In genomic region chr10:120996456-120997053, GRCh38 we compare ENCODE assay signal across 23 cellular contexts.
DNase-seq lines count a peak whose midpoint lies in the region; TF ChIP-seq lines count a peak whose summit lies in the region.
"Had no signal": no experiment of that assay in that cellular context is flagged by ENCODE, and none has a peak within 500 bp of the region (broad histone marks: within the 10 kb centered on the region; RNA-seq: fewer than 3 reads in every experiment).

No MANE protein-coding gene starts in this region.

- H3K9me3 ChIP-seq in hepatocyte (ENCODE audit: low read depth) (peaks cover 9% of the 10 kb centered on the region), mucosa of stomach (ENCODE audit: control insufficient read depth, low read length) (no peaks in the 10 kb centered on the region), transverse colon (no peaks in the 10 kb centered on the region), tibial nerve (peaks cover 0 to 20% (median 0%) of the 10 kb centered on the region in 4 donors)

- peak overlapping the region; percentile 54 for H3K9ac ChIP-seq in mucosa of stomach (ENCODE audit: low read length)
- H3K9ac ChIP-seq: GM23248 had no signal

- H3K27me3 ChIP-seq in hepatocyte: no peaks in the 10 kb centered on the region
- H3K27me3 ChIP-seq in mucosa of stomach (ENCODE audit: control insufficient read depth, insufficient read depth, low read length): no peaks in the 10 kb centered on the region
- no peaks in the 10 kb centered on the region for H3K27me3 ChIP-seq in transverse colon
- H3K27me3 ChIP-seq in tibial nerve: no peaks in the 10 kb centered on the region
- H3K27me3 ChIP-seq: SJCRH30 had no signal

- TF ChIP-seq POLR2A in transverse colon (IDR thresholded peaks at IDR 0.05) (no peak), tibial nerve (IDR thresholded peaks at IDR 0.05) (no peak)

- intact Hi-C loops in transverse colon (cut with DNase I; ENCODE audit: low total_unique reads): no loop called here

- peak overlapping the region; percentile 42 for H3K4me2 ChIP-seq in hepatocyte

- H3K27ac ChIP-seq in hepatocyte (peak overlapping the region; percentile 3), transverse colon (peak overlapping the region in 2 of 4 donors; percentile 9 to 43), caudate nucleus (ENCODE audit: low read depth, low read length) (no peak overlapping the region), tibial nerve (no peak overlapping the region)
- H3K27ac ChIP-seq: GM23248, SJCRH30 had no signal

- H3K36me3 ChIP-seq in hepatocyte (replicated peaks; ENCODE audit: insufficient read depth, low read depth) (no peaks in the 10 kb centered on the region), mucosa of stomach (ENCODE audit: control insufficient read depth, insufficient read depth, low read length) (no peaks in the 10 kb centered on the region), transverse colon (no peaks in the 10 kb centered on the region), tibial nerve (no peaks in the 10 kb centered on the region)
- H3K36me3 ChIP-seq: SJCRH30 had no signal

- no peak for TF ChIP-seq EP300 in transverse colon (IDR thresholded peaks at IDR 0.05; ENCODE audit: low read depth)
- TF ChIP-seq EP300 in tibial nerve (IDR thresholded peaks at IDR 0.05): no peak

- DNase-seq in NCI-H69 (lab: John Stamatoyannopoulos, UW) (peak; percentile 19), hepatocyte (ENCODE audit: low spot score) (no peak), transverse colon (peak; percentile 28), NCI-H774 (lab: John Stamatoyannopoulos, UW) (no peak), caudate nucleus (lab: John Stamatoyannopoulos, UW) (no peak), tibial nerve (ENCODE audit: low spot score in 2 of 2) (no peak)
- DNase-seq in effector CD8-positive, alpha-beta T cell (lab: John Stamatoyannopoulos, UW): no peak
- DNase-seq: C1 segment of cervical spinal cord; CD4-positive, alpha-beta memory T cell; COR-L47; DMS53; GM23248; H7; KBM-7; NCI-H1694 treated with DMSO at 0.1 percent for 48 hours; NCI-H2081; NCI-H2171; NCI-H226; NCI-H510A; NCI-H748 treated with DMSO at 0.1 percent for 48 hours; PC-3; SJCRH30 had no signal

- H3K79me2 ChIP-seq in hepatocyte: no peaks in the 10 kb centered on the region

- H4K20me1 ChIP-seq in hepatocyte (ENCODE audit: insufficient read depth, poor library complexity, severe bottlenecking): no peaks in the 10 kb centered on the region

- no peaks in the 10 kb centered on the region for H3K9me2 ChIP-seq in hepatocyte (replicated peaks; ENCODE audit: insufficient read depth)

- in situ Hi-C loops in transverse colon (cut with MboI; ENCODE audit: low pct_ligation_motif_present in 1 of 4, low pct_unique_long_range_greater_than_20kb in 1 of 4, low sequenced_read_pairs in 3 of 4): no loop called here

- H3K4me1 ChIP-seq in hepatocyte (ENCODE audit: insufficient read depth) (peaks cover 6% of the 10 kb centered on the region), mucosa of stomach (ENCODE audit: control insufficient read depth, insufficient read depth, low read length) (peaks cover 38% of the 10 kb centered on the region), transverse colon (peaks cover 0 to 6% (median 6%) of the 10 kb centered on the region in 4 donors), tibial nerve (no peaks in the 10 kb centered on the region)
- H3K4me1 ChIP-seq: SJCRH30 had no signal

- TF ChIP-seq CTCF in hepatocyte (IDR thresholded peaks at IDR 0.05; ENCODE audit: poor library complexity): no peak
- no peak for TF ChIP-seq CTCF in transverse colon (IDR thresholded peaks at IDR 0.05)
- no peak for TF ChIP-seq CTCF in tibial nerve (IDR thresholded peaks at IDR 0.05)

- WGBS in hepatocyte (ENCODE audit: low lambda C conversion rate, missing lambda C conversion rate): 53% methylated on average over 9 of the region's 9 CpGs
- WGBS in transverse colon (ENCODE audit: low coverage in 1 of 2), 2 donors: 40 to 48% methylated on average over 1 to 9 of the region's 9 CpGs
- 59 to 69% methylated on average over 9 of the region's 9 CpGs for WGBS in tibial nerve, 2 donors

- H3K4me3 ChIP-seq in hepatocyte (no peak overlapping the region), mucosa of stomach (ENCODE audit: low read length) (peak overlapping the region; percentile 45), transverse colon (no peak overlapping the region), tibial nerve (no peak overlapping the region)
- H3K4me3 ChIP-seq: GM23248, SJCRH30 had no signal

- no peak overlapping the region for H2AFZ ChIP-seq in hepatocyte
- H2AFZ ChIP-seq: GM23248 had no signal

Comparison
In these comparisons a context has a peak if more than half of its experiments do, and no peak if none do; other contexts are left out.
1. DNase-seq: peak in NCI-H69 (single experiment) and transverse colon (single experiment); none in hepatocyte (single experiment), effector CD8-positive, alpha-beta T cell (single experiment), NCI-H774 (single experiment), caudate nucleus (0 of 61) and tibial nerve (0 of 2).